19 cellular contexts compared by ENCODE assay signal in the genomic region with DNA sequence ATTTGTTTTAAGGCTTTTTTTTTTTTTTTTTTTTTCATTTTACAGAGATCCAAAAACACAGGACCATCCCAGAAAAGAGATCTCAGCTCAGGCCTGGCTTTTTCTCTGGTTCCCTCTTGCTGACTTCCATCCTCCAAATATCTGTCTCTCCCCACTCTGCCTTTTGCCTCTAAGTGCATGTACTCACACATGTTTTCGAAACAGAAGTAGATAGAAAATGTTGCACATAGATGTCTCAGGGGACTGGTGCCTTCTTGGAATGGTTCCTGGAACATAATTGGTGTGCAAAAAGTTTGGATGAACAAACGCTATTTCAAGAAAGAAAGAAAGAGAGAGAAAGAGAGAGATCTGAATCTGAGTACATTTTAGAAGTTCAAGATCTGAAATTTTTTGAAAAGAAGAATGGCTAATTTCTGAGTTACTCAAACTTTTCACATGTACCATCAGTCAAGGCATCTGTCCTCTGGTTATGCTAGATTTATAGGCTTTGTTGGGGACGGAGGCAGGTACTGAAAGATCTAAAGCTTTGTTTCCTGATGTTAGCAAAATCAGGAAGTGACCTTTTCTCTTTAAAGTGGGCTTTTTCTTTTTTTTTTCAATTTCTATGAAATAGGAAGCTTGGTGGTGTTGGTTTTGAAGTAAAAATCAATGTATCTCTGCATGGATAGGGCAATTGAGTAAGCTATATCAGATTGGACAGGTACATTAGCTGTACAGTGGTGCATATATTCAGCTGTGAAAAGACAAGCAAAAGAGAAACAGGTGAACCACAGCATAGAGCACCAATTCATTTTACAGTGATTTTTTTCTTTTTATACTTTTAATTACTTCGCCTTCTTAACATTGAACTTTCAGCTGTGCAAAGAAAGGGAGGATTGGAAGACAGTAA. TPM values are rescaled to one million over a fixed set of nuclear protein-coding genes. Genes with fewer than 3 reads are reported as not detected.
DNase-seq lines count a peak whose midpoint lies in the region; ATAC-seq and TF ChIP-seq lines count a peak whose summit lies in the region.
"Had no signal": no experiment of that assay in that cellular context is flagged by ENCODE, and none has a peak within 500 bp of the region (broad histone marks: within the 10 kb centered on the region; RNA-seq: fewer than 3 reads in every experiment).

No MANE protein-coding gene starts in this region.

- peak in 1 of 2 donors; percentile 71 for TF ChIP-seq EP300 in tibial nerve (IDR thresholded peaks at IDR 0.05)

- BruUV-seq in Caco-2 (replicated peaks; lab: Mats Ljungman, UMichigan), result no TSS peak

- CTCF ChIA-PET in Caco-2 (lab: Charles Lee), result interaction anchor here (0.7 kb wide), 1 partner anchor 353 kb away, joined by 6 read pairs; no protein-coding TSS in a partner anchor

- H3K4me3 Mint-ChIP-seq in effector memory CD8-positive, alpha-beta T cell, result no peak overlapping the region
- no peak overlapping the region for H3K4me3 Mint-ChIP-seq in Caco-2 (ENCODE audit: unreplicated experiment)
- H3K4me3 Mint-ChIP-seq: activated naive CD4-positive, alpha-beta T cell treated with anti-CD3 and anti-CD28 coated beads for 36 hours had no signal

- no peak for TF ChIP-seq POLR2A in tibial nerve (IDR thresholded peaks at IDR 0.05)

- H3K36me3 ChIP-seq in left ventricle myocardium inferior (no peaks in the 10 kb centered on the region), tibial nerve (no peaks in the 10 kb centered on the region), Caco-2 (ENCODE audit: control insufficient read depth, insufficient read depth, low read length) (no peaks in the 10 kb centered on the region)
- H3K36me3 ChIP-seq: BLaER1, upper lobe of left lung had no signal

- H3K27ac Mint-ChIP-seq in effector memory CD8-positive, alpha-beta T cell, result peak overlapping the region; percentile 1 to 65
- no peak overlapping the region for H3K27ac Mint-ChIP-seq in Caco-2 (ENCODE audit: unreplicated experiment)
- H3K27ac Mint-ChIP-seq: activated naive CD4-positive, alpha-beta T cell treated with anti-CD3 and anti-CD28 coated beads for 36 hours; IgD-negative memory B cell; progenitor cell of endocrine pancreas had no signal

- intact Hi-C loops in Right ventricle myocardium superior (cut with DNase I), result no loop called here
- intact Hi-C loops in left ventricle myocardium inferior (cut with micrococcal nuclease), result no loop called here
- intact Hi-C loops in Caco-2 (cut with micrococcal nuclease; ENCODE audit: unreplicated experiment), result no loop called here

- TF ChIP-seq CTCF in left ventricle myocardium inferior (IDR thresholded peaks at IDR 0.05; ENCODE audit: borderline replicate concordance), result no peak
- no peak for TF ChIP-seq CTCF in tibial nerve (IDR thresholded peaks at IDR 0.05)
- TF ChIP-seq CTCF in Caco-2 (IDR thresholded peaks at IDR 0.05; ENCODE audit: insufficient read depth in 1 of 2, low read depth in 1 of 2, low read length in 1 of 2, severe bottlenecking in 1 of 2, unreplicated experiment in 1 of 2), result no peak

- 63% methylated on average over 4 of the region's 4 CpGs for WGBS in tibial nerve, 2 donors

- H3K36me3 Mint-ChIP-seq in effector memory CD8-positive, alpha-beta T cell (ENCODE audit: insufficient read depth), result no peaks in the 10 kb centered on the region
- H3K36me3 Mint-ChIP-seq in Caco-2 (ENCODE audit: insufficient read depth, unreplicated experiment), result no peaks in the 10 kb centered on the region
- H3K36me3 Mint-ChIP-seq: IgD-negative memory B cell had no signal

- H3K4me1 ChIP-seq in left ventricle myocardium inferior (no peaks in the 10 kb centered on the region), tibial nerve (peaks cover 0 to 14% (median 0%) of the 10 kb centered on the region in 4 donors), Caco-2 (no peaks in the 10 kb centered on the region)
- H3K4me1 ChIP-seq: BLaER1, upper lobe of left lung had no signal

- peak; percentile 72 for ATAC-seq in Right ventricle myocardium superior (ENCODE audit: poor library complexity)
- ATAC-seq in effector memory CD8-positive, alpha-beta T cell (replicated peaks), result no peak

- no peaks in the 10 kb centered on the region for H3K27me3 Mint-ChIP-seq in effector memory CD8-positive, alpha-beta T cell
- H3K27me3 Mint-ChIP-seq in Caco-2 (ENCODE audit: insufficient read depth, unreplicated experiment), result no peaks in the 10 kb centered on the region
- H3K27me3 Mint-ChIP-seq: IgD-negative memory B cell, progenitor cell of endocrine pancreas had no signal

- peaks cover 5 to 10% of the 10 kb centered on the region in 2 donors for H3K4me1 Mint-ChIP-seq in effector memory CD8-positive, alpha-beta T cell (ENCODE audit: low read depth in 2 of 2)
- H3K4me1 Mint-ChIP-seq in Caco-2 (ENCODE audit: low read depth, unreplicated experiment), result no peaks in the 10 kb centered on the region

- POLR2A ChIA-PET in Caco-2 (lab: Charles Lee), result no interaction called here

- H3K9me3 Mint-ChIP-seq in effector memory CD8-positive, alpha-beta T cell, result no peaks in the 10 kb centered on the region
- H3K9me3 Mint-ChIP-seq in Caco-2 (ENCODE audit: unreplicated experiment), result no peaks in the 10 kb centered on the region
- H3K9me3 Mint-ChIP-seq: activated naive CD4-positive, alpha-beta T cell treated with anti-CD3 and anti-CD28 coated beads for 36 hours had no signal

- H3K4me3 ChIP-seq in left ventricle myocardium inferior (no peak overlapping the region), tibial nerve (no peak overlapping the region), Caco-2 (ENCODE audit: low read depth, low read length) (no peak overlapping the region)
- H3K4me3 ChIP-seq: BLaER1, upper lobe of left lung had no signal

- H3K9me3 ChIP-seq in left ventricle myocardium inferior (replicated peaks) (peaks cover 6% of the 10 kb centered on the region), tibial nerve (no peaks in the 10 kb centered on the region), Caco-2 (no peaks in the 10 kb centered on the region)
- H3K9me3 ChIP-seq: BLaER1, upper lobe of left lung had no signal

- H3K27me3 ChIP-seq in left ventricle myocardium inferior (ENCODE audit: low read depth), result peaks cover 17% of the 10 kb centered on the region
- no peaks in the 10 kb centered on the region for H3K27me3 ChIP-seq in tibial nerve
- H3K27me3 ChIP-seq in Caco-2 (replicated peaks; ENCODE audit: control insufficient read depth, insufficient read depth, low read length), result no peaks in the 10 kb centered on the region
- H3K27me3 ChIP-seq: BLaER1, upper lobe of left lung had no signal

- H3K27ac ChIP-seq in left ventricle myocardium inferior (replicated peaks), result no peak overlapping the region
- no peak overlapping the region for H3K27ac ChIP-seq in tibial nerve
- H3K27ac ChIP-seq: BLaER1, upper lobe of left lung had no signal

- DNase-seq in Right ventricle myocardium superior (no peak), left ventricle myocardium inferior (no peak), NOMO-1 treated with DMSO at 0.1 percent for 48 hours (lab: John Stamatoyannopoulos, UW; ENCODE audit: unreplicated experiment) (peak; percentile 46), tibial nerve (ENCODE audit: low spot score in 2 of 2) (peak; percentile 24 to 70), hippocampal formation (lab: John Stamatoyannopoulos, UW) (no peak), Caco-2 (no peak), NCI-H1048 (lab: John Stamatoyannopoulos, UW) (no peak)
- DNase-seq in effector memory CD8-positive, alpha-beta T cell, result no peak
- DNase-seq: activated naive CD4-positive, alpha-beta T cell treated with anti-CD3 and anti-CD28 coated beads for 36 hours; GOT3; left cardiac atrium; NCI-H1436 treated with DMSO at 0.1 percent for 48 hours; NCI-H526; upper lobe of left lung had no signal

RNA-seq across cellular contexts. Expression of gene TNFSF8, which starts 8.5 kb away (rescaled TPM):
- total RNA-seq in Right ventricle myocardium superior, result 0.46 TPM
- 0.63 TPM for total RNA-seq in left ventricle myocardium inferior
- total RNA-seq in tibial nerve, result 1 to 10 TPM in 3 of 4 donors, under 1 TPM in 1; 0.84 to 8.1 (median 2.3) TPM
- 0.20 TPM in 1 of 2 replicates, not detected in the other for total RNA-seq in Caco-2 (2022)
- total RNA-seq: endothelial cell of umbilical vein, G401, progenitor cell of endocrine pancreas had no signal

Comparison
In these comparisons a context has a peak if more than half of its experiments do, and no peak if none do; other contexts are left out.
1. DNase-seq: peak in NOMO-1 treated with DMSO at 0.1 percent for 48 hours (single experiment) and tibial nerve (2 of 2); none in Right ventricle myocardium superior (single experiment), left ventricle myocardium inferior (single experiment), effector memory CD8-positive, alpha-beta T cell (0 of 3), hippocampal formation (0 of 2), Caco-2 (0 of 2) and NCI-H1048 (single experiment).